1 cellular context compared by ENCODE assay signal in the genomic region with DNA sequence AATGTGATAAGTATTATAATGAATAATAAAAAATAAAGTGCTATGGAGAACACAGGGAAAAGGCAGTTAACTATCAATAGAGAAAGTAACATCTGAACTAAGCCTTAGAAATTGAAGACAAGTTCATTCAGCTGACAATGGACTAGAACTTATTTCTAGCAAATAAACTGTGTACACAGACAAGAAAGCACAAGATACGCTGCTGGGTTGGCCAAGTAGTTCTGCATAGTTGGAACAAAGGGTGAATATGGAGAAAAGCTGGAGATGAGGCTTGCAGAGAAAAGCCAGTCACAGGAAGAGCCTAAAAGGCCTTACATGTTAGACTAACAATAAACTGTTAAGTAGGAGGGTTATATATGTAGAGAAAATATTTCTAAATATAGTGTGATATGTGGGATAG.
TF ChIP-seq lines count a peak whose summit lies in the region.

No MANE protein-coding gene starts in this region.

TF ChIP-seq in HepG2, 621 proteins besides CTCF, POLR2A, EP300 and RAD21 (continued from another document):
- TF ChIP-seq, protein P1, sequence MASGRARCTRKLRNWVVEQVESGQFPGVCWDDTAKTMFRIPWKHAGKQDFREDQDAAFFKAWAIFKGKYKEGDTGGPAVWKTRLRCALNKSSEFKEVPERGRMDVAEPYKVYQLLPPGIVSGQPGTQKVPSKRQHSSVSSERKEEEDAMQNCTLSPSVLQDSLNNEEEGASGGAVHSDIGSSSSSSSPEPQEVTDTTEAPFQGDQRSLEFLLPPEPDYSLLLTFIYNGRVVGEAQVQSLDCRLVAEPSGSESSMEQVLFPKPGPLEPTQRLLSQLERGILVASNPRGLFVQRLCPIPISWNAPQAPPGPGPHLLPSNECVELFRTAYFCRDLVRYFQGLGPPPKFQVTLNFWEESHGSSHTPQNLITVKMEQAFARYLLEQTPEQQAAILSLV (CRISPR knock-in tag; IDR thresholded peaks at IDR 0.05; ENCODE audit: borderline replicate concordance), result no peak
